Comparison of ENCODE assay signal across 8 cellular contexts in the genomic region with DNA sequence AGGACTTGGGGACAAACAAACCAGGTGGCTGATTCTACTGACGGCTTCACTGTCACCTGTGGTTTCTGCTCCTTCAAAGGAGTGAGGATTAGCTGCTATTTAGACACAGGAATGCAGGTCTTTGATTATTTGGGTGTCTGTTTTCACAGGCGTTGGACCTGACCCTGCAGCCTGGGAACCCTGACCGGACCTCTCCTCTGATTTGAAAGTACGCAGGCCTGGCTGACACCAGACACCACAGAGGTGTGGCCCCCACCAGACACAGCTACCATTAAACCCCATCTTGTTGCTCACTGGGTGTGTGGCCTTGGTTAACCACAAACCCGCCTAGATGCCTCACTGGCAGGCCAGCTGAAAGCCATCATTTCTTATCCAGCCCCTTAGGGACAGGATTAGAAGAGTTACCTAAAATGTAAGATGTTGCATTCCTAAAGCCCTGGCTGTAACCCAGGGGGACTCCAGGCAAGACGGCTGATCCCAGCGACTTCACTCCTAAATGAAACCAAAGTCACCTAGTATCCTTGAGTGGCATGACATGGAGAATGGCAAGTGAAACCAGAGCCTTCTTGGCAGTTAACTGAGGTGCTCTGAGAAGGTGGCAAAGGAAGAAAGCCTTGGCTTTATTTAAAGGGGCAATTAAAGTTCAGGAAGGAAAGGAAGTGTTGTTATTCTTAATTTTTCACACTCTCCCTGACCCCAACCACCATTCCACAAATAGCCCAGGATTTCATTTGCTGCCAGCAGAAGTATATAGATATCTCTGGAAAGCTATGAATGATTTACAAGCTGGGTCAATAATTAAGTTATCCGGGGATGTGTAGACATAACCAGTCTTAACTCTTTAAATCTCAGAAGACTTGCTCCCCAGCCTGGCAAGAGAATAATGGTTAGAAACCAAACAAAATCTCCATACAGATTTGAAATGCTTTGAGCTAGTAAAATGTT.
A peak's percentile ranks its signal among the peaks of the same experiment; 100 is the strongest.
DNase-seq lines count a peak whose midpoint lies in the region; ATAC-seq and TF ChIP-seq lines count a peak whose summit lies in the region.

No MANE protein-coding gene starts in this region.

- H3K27me3 ChIP-seq in HCT116 (ENCODE audit: insufficient read depth, low read length) (no peaks in the 10 kb centered on the region), PC-3 (ENCODE audit: low read length) (no peaks in the 10 kb centered on the region), kidney epithelial cell (ENCODE audit: control insufficient read depth, insufficient read depth, low read length) (no peaks in the 10 kb centered on the region), neuronal stem cell (ENCODE audit: control insufficient read depth in 3 of 3, insufficient read depth in 3 of 3, low read depth in 1 of 3, low read length in 3 of 3) (peaks cover 0 to 2% (median 0%) of the 10 kb centered on the region in 3 experiments), Karpas-422 (ENCODE audit: low read length) (no peaks in the 10 kb centered on the region)
- H3K27me3 ChIP-seq in CD8-positive, alpha-beta memory T cell (ENCODE audit: insufficient read depth, low read length, poor library complexity, severe bottlenecking): no peaks in the 10 kb centered on the region

- H3K4me1 ChIP-seq in HCT116 (ENCODE audit: control insufficient read depth in 1 of 2, insufficient read depth in 2 of 2, low read length in 2 of 2) (peaks cover 4 to 7% of the 10 kb centered on the region in 2 experiments; a peak in 3 of 4 replicates), PC-3 (ENCODE audit: insufficient read depth, low read length) (peaks cover 19% of the 10 kb centered on the region), neuronal stem cell (ENCODE audit: control insufficient read depth in 2 of 2, insufficient read depth in 1 of 2, low read depth in 1 of 2, low read length in 2 of 2) (peaks cover 9 to 13% of the 10 kb centered on the region in 2 donors), Karpas-422 (ENCODE audit: low read length) (peaks cover 2% of the 10 kb centered on the region)
- H3K4me1 ChIP-seq in CD8-positive, alpha-beta memory T cell (ENCODE audit: insufficient read depth, low read length): no peaks in the 10 kb centered on the region

- no peaks in the 10 kb centered on the region for H3K79me2 ChIP-seq in HCT116 (ENCODE audit: insufficient read depth, low read length)
- no peaks in the 10 kb centered on the region for H3K79me2 ChIP-seq in PC-3 (ENCODE audit: low read length)
- no peaks in the 10 kb centered on the region for H3K79me2 ChIP-seq in Karpas-422 (ENCODE audit: low read length)

- H3F3A ChIP-seq in PC-3 (ENCODE audit: low read length, unreplicated experiment): no peaks in the 10 kb centered on the region

- H3K79me1 ChIP-seq in neuronal stem cell (ENCODE audit: low read depth, low read length): no peaks in the 10 kb centered on the region

- H2AFZ ChIP-seq in HCT116 (ENCODE audit: low read depth, low read length, poor library complexity, severe bottlenecking) (no peak overlapping the region), PC-3 (ENCODE audit: low read length) (peak overlapping the region; percentile 46; the same call in 1 of the 2 replicates), neuronal stem cell (ENCODE audit: low read length) (no peak overlapping the region), Karpas-422 (ENCODE audit: low read length) (no peak overlapping the region)

- no peak overlapping the region for H3K4me3 ChIP-seq in HCT116 (replicated peaks in 1 of 2; ENCODE audit: low read depth in 1 of 2, low read length in 2 of 2)
- H3K4me3 ChIP-seq in PC-3 (ENCODE audit: low read length): no peak overlapping the region
- no peak overlapping the region for H3K4me3 ChIP-seq in kidney epithelial cell (ENCODE audit: low read depth, low read length)
- no peak overlapping the region for H3K4me3 ChIP-seq in neuronal stem cell (ENCODE audit: low read length in 2 of 2)
- H3K4me3 ChIP-seq in CD8-positive, alpha-beta memory T cell (ENCODE audit: low read length): no peak overlapping the region
- H3K4me3 ChIP-seq in Karpas-422 (ENCODE audit: low read length): no peak overlapping the region

- no peak for TF ChIP-seq RAD21 in HCT116 (IDR thresholded peaks at IDR 0.05; ENCODE audit: low read depth)

- peaks cover 0 to 8% (median 5%) of the 10 kb centered on the region in 3 donors for H3K4me1 Mint-ChIP-seq in CD8-positive, alpha-beta memory T cell

- H2BK12ac ChIP-seq in neuronal stem cell (ENCODE audit: low read length): no peak overlapping the region

- RAD21 ChIA-PET in HCT116 (lab: Charles Lee; ENCODE audit: low non-redundant PET in 1 of 2, low total read pairs in 2 of 2, uncharacterized antibody in 2 of 2, unreplicated experiment in 2 of 2): no interaction called here

- no peak overlapping the region for H3K14ac ChIP-seq in neuronal stem cell (ENCODE audit: low read length)

- H2AK5ac ChIP-seq in neuronal stem cell (ENCODE audit: low read depth, low read length): no peak overlapping the region

- no peaks in the 10 kb centered on the region for H3K9me3 ChIP-seq in HCT116 (ENCODE audit: control insufficient read depth in 1 of 2, insufficient read depth in 1 of 2, low read depth in 1 of 2, low read length in 2 of 2)
- no peaks in the 10 kb centered on the region for H3K9me3 ChIP-seq in PC-3 (ENCODE audit: low read length)
- H3K9me3 ChIP-seq in neuronal stem cell (replicated peaks in 1 of 2; ENCODE audit: control insufficient read depth in 2 of 2, insufficient read depth in 1 of 2, low read depth in 1 of 2, low read length in 2 of 2): no peaks in the 10 kb centered on the region
- no peaks in the 10 kb centered on the region for H3K9me3 ChIP-seq in CD8-positive, alpha-beta memory T cell (ENCODE audit: low read length)
- H3K9me3 ChIP-seq in Karpas-422 (ENCODE audit: low read length): no peaks in the 10 kb centered on the region

- POLR2A ChIA-PET in HCT116 (lab: Charles Lee) (no interaction called here), PC-3 (lab: Charles Lee; ENCODE audit: unreplicated experiment) (no interaction called here)
- POLR2A ChIA-PET in CD8-positive, alpha-beta memory T cell (lab: Charles Lee): no interaction called here

- H3K27me3 Mint-ChIP-seq in CD8-positive, alpha-beta memory T cell: peaks cover 9 to 40% of the 10 kb centered on the region in 2 donors

- intact Hi-C loops in HCT116 (cut with micrococcal nuclease) (no loop called here), PC-3 (cut with micrococcal nuclease) (no loop called here)

- H3K36me3 Mint-ChIP-seq in CD8-positive, alpha-beta memory T cell: no peaks in the 10 kb centered on the region

- H3K9ac ChIP-seq in HCT116 (ENCODE audit: low read length) (no peak overlapping the region), PC-3 (ENCODE audit: low read length) (peak overlapping the region; percentile 16; the same call in 1 of the 2 replicates), neuronal stem cell (ENCODE audit: low read depth, low read length, poor library complexity) (no peak overlapping the region), Karpas-422 (ENCODE audit: low read length) (no peak overlapping the region)

- peak overlapping the region in 1 of 8 donors; percentile 1 for H3K27ac Mint-ChIP-seq in CD8-positive, alpha-beta memory T cell

- H4K8ac ChIP-seq in neuronal stem cell (ENCODE audit: low read depth, low read length): no peak overlapping the region

- peak; percentile 50 for DNase-seq in DMS79 (lab: John Stamatoyannopoulos, UW)
- DNase-seq in HCT116 (ENCODE audit: low read depth, low spot score): no peak
- peak; percentile 77 for DNase-seq in PC-3
- DNase-seq in kidney epithelial cell (ENCODE audit: low read depth): peak; percentile 85
- no peak for DNase-seq in neuronal stem cell (ENCODE audit: low spot score)
- DNase-seq in CD8-positive, alpha-beta memory T cell: no peak
- no peak for DNase-seq in Karpas-422
- no peak for DNase-seq in NCI-H345 treated with DMSO at 0.1 percent for 48 hours (lab: John Stamatoyannopoulos, UW; ENCODE audit: unreplicated experiment)

- CTCF ChIA-PET in HCT116 (lab: Charles Lee) (no interaction called here), PC-3 (lab: Charles Lee) (no interaction called here)
- CTCF ChIA-PET in CD8-positive, alpha-beta memory T cell (lab: Charles Lee): no interaction called here

- H3K18ac ChIP-seq in neuronal stem cell (ENCODE audit: low read length): no peak overlapping the region

- no peaks in the 10 kb centered on the region for H4K20me1 ChIP-seq in HCT116 (ENCODE audit: insufficient read depth)
- H4K20me1 ChIP-seq in PC-3 (ENCODE audit: low read length): no peaks in the 10 kb centered on the region
- H4K20me1 ChIP-seq in Karpas-422 (ENCODE audit: insufficient read depth, low read depth, low read length): no peaks in the 10 kb centered on the region

- no peak overlapping the region for H2BK15ac ChIP-seq in neuronal stem cell (ENCODE audit: low read length)

- no peak overlapping the region for H3K23ac ChIP-seq in neuronal stem cell (ENCODE audit: low read depth, low read length, poor library complexity)

- H3K9me2 ChIP-seq in HCT116 (ENCODE audit: insufficient read depth): no peaks in the 10 kb centered on the region
- no peaks in the 10 kb centered on the region for H3K9me2 ChIP-seq in PC-3 (replicated peaks; ENCODE audit: low read length)
- H3K9me2 ChIP-seq in Karpas-422 (replicated peaks; ENCODE audit: insufficient read depth, low read length): no peaks in the 10 kb centered on the region

- TF ChIP-seq CTCF in HCT116 (IDR thresholded peaks at IDR 0.05 in 2 of 3, conservative IDR thresholded peaks at IDR 0.05 in 1 of 3; ENCODE audit: borderline replicate concordance in 1 of 3, insufficient read depth in 1 of 3, low read depth in 2 of 3, low read length in 2 of 3) (no peak), PC-3 (conservative IDR thresholded peaks at IDR 0.05; ENCODE audit: low read depth, low read length) (no peak), kidney epithelial cell (IDR thresholded peaks at IDR 0.05; ENCODE audit: insufficient read depth, low read length, poor library complexity, severe bottlenecking) (no peak)

- no peak for TF ChIP-seq POLR2A in HCT116 (IDR thresholded peaks at IDR 0.05; ENCODE audit: borderline replicate concordance, extremely low read depth, insufficient read depth, insufficient read length)

- H3K36me3 ChIP-seq in HCT116 (ENCODE audit: control insufficient read depth in 1 of 2, insufficient read depth in 2 of 2, low read length in 2 of 2) (no peaks in the 10 kb centered on the region), PC-3 (ENCODE audit: low read depth, low read length) (no peaks in the 10 kb centered on the region), kidney epithelial cell (ENCODE audit: control insufficient read depth, insufficient read depth, low read length) (no peaks in the 10 kb centered on the region), neuronal stem cell (replicated peaks in 1 of 2; ENCODE audit: control insufficient read depth in 2 of 2, insufficient read depth in 2 of 2, low read length in 2 of 2) (no peaks in the 10 kb centered on the region), Karpas-422 (ENCODE audit: insufficient read depth, low read length) (no peaks in the 10 kb centered on the region)
- H3K36me3 ChIP-seq in CD8-positive, alpha-beta memory T cell (ENCODE audit: insufficient read depth, low read length): no peaks in the 10 kb centered on the region

- no peaks in the 10 kb centered on the region for H3K9me3 Mint-ChIP-seq in CD8-positive, alpha-beta memory T cell

- ATAC-seq in HCT116 (peak; percentile 82), PC-3 (peak; percentile 94)

- no peak overlapping the region for H3K4me2 ChIP-seq in HCT116 (ENCODE audit: low read length)
- H3K4me2 ChIP-seq in PC-3 (ENCODE audit: low read length): peak overlapping the region; percentile 56
- H3K4me2 ChIP-seq in neuronal stem cell (ENCODE audit: insufficient read depth, low read length, poor library complexity, severe bottlenecking): no peak overlapping the region
- H3K4me2 ChIP-seq in Karpas-422 (ENCODE audit: low read depth, low read length, poor library complexity, severe bottlenecking): no peak overlapping the region

- H3K27ac ChIP-seq in HCT116 (ENCODE audit: low read depth, low read length): no peak overlapping the region
- H3K27ac ChIP-seq in PC-3 (ENCODE audit: low read length): peak overlapping the region; percentile 70
- no peak overlapping the region for H3K27ac ChIP-seq in neuronal stem cell (replicated peaks; ENCODE audit: low read length)
- H3K27ac ChIP-seq in CD8-positive, alpha-beta memory T cell (ENCODE audit: low read depth, low read length): no peak overlapping the region
- H3K27ac ChIP-seq in Karpas-422 (ENCODE audit: low read length): no peak overlapping the region

- WGBS in neuronal stem cell (ENCODE audit: extremely low coverage in 2 of 2, insufficient read length in 2 of 2, insufficient replicate concordance in 1 of 2), 2 donors: no CpG with 5 or more reads among the region's 8 CpGs

- no peak overlapping the region for H2BK120ac ChIP-seq in neuronal stem cell (ENCODE audit: low read depth, low read length)

- BruUV-seq in HCT116 (replicated peaks; lab: Mats Ljungman, UMichigan): no TSS peak
- no TSS peak for BruUV-seq in PC-3 (replicated peaks; lab: Mats Ljungman, UMichigan)

- H3K4me3 Mint-ChIP-seq in CD8-positive, alpha-beta memory T cell: peak overlapping the region in 1 of 7 donors; percentile 48

- no peak overlapping the region for H4K91ac ChIP-seq in neuronal stem cell (ENCODE audit: low read depth, low read length, poor library complexity)

- no peak overlapping the region for H3K4ac ChIP-seq in neuronal stem cell (ENCODE audit: low read length)

- H2BK5ac ChIP-seq in neuronal stem cell (ENCODE audit: low read length): no peak overlapping the region

Comparison
In these comparisons a context has a peak if more than half of its experiments do, and no peak if none do; other contexts are left out.
1. DNase-seq: peak in DMS79 (single experiment), PC-3 (single experiment) and kidney epithelial cell (single experiment); none in HCT116 (single experiment), neuronal stem cell (single experiment), CD8-positive, alpha-beta memory T cell (0 of 5), Karpas-422 (single experiment) and NCI-H345 treated with DMSO at 0.1 percent for 48 hours (single experiment).